ENCODE assay signal across 1 cellular context in genomic region chr7:92244803-92245486, GRCh38.
TF ChIP-seq lines count a peak whose summit lies in the region.

No MANE protein-coding gene starts in this region.

TF ChIP-seq in GM12878, 131 proteins besides CTCF, POLR2A, EP300 and RAD21:
- TF ChIP-seq, protein P1, sequence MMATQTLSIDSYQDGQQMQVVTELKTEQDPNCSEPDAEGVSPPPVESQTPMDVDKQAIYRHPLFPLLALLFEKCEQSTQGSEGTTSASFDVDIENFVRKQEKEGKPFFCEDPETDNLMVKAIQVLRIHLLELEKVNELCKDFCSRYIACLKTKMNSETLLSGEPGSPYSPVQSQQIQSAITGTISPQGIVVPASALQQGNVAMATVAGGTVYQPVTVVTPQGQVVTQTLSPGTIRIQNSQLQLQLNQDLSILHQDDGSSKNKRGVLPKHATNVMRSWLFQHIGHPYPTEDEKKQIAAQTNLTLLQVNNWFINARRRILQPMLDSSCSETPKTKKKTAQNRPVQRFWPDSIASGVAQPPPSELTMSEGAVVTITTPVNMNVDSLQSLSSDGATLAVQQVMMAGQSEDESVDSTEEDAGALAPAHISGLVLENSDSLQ (IDR thresholded peaks at IDR 0.05) = peak; percentile 16; the same call in 1 of the 2 replicates
- no peak for TF ChIP-seq GABPA (IDR thresholded peaks at IDR 0.05; ENCODE audit: low read depth)
- no peak for TF ChIP-seq LARP7 (IDR thresholded peaks at IDR 0.05)
- TF ChIP-seq, protein P2, sequence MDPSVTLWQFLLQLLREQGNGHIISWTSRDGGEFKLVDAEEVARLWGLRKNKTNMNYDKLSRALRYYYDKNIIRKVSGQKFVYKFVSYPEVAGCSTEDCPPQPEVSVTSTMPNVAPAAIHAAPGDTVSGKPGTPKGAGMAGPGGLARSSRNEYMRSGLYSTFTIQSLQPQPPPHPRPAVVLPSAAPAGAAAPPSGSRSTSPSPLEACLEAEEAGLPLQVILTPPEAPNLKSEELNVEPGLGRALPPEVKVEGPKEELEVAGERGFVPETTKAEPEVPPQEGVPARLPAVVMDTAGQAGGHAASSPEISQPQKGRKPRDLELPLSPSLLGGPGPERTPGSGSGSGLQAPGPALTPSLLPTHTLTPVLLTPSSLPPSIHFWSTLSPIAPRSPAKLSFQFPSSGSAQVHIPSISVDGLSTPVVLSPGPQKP (IDR thresholded peaks at IDR 0.05; ENCODE audit: low read depth, low read length) = no peak
- no peak for TF ChIP-seq BCL3 (IDR thresholded peaks at IDR 0.05; ENCODE audit: borderline replicate concordance, insufficient read depth, low read depth, low read length, poor library complexity, severe bottlenecking)
- no peak for TF ChIP-seq ZNF24 (IDR thresholded peaks at IDR 0.05)
- no peak for TF ChIP-seq CBX5 (IDR thresholded peaks at IDR 0.05; ENCODE audit: low read depth)
- TF ChIP-seq, protein P3, sequence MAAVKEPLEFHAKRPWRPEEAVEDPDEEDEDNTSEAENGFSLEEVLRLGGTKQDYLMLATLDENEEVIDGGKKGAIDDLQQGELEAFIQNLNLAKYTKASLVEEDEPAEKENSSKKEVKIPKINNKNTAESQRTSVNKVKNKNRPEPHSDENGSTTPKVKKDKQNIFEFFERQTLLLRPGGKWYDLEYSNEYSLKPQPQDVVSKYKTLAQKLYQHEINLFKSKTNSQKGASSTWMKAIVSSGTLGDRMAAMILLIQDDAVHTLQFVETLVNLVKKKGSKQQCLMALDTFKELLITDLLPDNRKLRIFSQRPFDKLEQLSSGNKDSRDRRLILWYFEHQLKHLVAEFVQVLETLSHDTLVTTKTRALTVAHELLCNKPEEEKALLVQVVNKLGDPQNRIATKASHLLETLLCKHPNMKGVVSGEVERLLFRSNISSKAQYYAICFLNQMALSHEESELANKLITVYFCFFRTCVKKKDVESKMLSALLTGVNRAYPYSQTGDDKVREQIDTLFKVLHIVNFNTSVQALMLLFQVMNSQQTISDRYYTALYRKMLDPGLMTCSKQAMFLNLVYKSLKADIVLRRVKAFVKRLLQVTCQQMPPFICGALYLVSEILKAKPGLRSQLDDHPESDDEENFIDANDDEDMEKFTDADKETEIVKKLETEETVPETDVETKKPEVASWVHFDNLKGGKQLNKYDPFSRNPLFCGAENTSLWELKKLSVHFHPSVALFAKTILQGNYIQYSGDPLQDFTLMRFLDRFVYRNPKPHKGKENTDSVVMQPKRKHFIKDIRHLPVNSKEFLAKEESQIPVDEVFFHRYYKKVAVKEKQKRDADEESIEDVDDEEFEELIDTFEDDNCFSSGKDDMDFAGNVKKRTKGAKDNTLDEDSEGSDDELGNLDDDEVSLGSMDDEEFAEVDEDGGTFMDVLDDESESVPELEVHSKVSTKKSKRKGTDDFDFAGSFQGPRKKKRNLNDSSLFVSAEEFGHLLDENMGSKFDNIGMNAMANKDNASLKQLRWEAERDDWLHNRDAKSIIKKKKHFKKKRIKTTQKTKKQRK (IDR thresholded peaks at IDR 0.05; ENCODE audit: low read depth, low read length) = no peak
- TF ChIP-seq SIN3A (IDR thresholded peaks at IDR 0.05; ENCODE audit: low read depth, low read length) = peak; percentile 49; the same call in 1 of the 2 replicates
- TF ChIP-seq NBN (IDR thresholded peaks at IDR 0.05) = no peak
- TF ChIP-seq CBFB (IDR thresholded peaks at IDR 0.05; ENCODE audit: low read depth) = no peak
- TF ChIP-seq, protein P4, sequence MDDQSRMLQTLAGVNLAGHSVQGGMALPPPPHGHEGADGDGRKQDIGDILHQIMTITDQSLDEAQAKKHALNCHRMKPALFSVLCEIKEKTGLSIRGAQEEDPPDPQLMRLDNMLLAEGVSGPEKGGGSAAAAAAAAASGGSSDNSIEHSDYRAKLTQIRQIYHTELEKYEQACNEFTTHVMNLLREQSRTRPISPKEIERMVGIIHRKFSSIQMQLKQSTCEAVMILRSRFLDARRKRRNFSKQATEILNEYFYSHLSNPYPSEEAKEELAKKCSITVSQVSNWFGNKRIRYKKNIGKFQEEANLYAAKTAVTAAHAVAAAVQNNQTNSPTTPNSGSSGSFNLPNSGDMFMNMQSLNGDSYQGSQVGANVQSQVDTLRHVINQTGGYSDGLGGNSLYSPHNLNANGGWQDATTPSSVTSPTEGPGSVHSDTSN (IDR thresholded peaks at IDR 0.05; ENCODE audit: insufficient replicate concordance, low read depth, low read length) = no peak
- no peak for TF ChIP-seq PAX5 (IDR thresholded peaks at IDR 0.05; ENCODE audit: borderline replicate concordance, low read depth, low read length)
- TF ChIP-seq, protein P5, sequence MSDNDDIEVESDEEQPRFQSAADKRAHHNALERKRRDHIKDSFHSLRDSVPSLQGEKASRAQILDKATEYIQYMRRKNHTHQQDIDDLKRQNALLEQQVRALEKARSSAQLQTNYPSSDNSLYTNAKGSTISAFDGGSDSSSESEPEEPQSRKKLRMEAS (IDR thresholded peaks at IDR 0.05; ENCODE audit: low read depth, low read length) = no peak
- no peak for TF ChIP-seq SREBF1 (IDR thresholded peaks at IDR 0.05; ENCODE audit: low read length)
- no peak for TF ChIP-seq STAT3 (IDR thresholded peaks at IDR 0.05; ENCODE audit: low read depth, low read length)
- TF ChIP-seq, protein P6, sequence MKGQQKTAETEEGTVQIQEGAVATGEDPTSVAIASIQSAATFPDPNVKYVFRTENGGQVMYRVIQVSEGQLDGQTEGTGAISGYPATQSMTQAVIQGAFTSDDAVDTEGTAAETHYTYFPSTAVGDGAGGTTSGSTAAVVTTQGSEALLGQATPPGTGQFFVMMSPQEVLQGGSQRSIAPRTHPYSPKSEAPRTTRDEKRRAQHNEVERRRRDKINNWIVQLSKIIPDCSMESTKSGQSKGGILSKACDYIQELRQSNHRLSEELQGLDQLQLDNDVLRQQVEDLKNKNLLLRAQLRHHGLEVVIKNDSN (IDR thresholded peaks at IDR 0.05; ENCODE audit: borderline replicate concordance, extremely low read length, insufficient read depth, low read depth, low read length) = no peak
- TF ChIP-seq POLR2AphosphoS2 (IDR thresholded peaks at IDR 0.05; ENCODE audit: low read depth, low read length) = no peak
- TF ChIP-seq ATF7 (IDR thresholded peaks at IDR 0.05; ENCODE audit: low read depth) = peak; percentile 42; the same call in 1 of the 2 replicates
- TF ChIP-seq TCF3 (IDR thresholded peaks at IDR 0.05; ENCODE audit: borderline replicate concordance, insufficient read depth, low read depth, low read length) = no peak
- peak in 1 of 2 experiments; percentile 21; a peak in 1 of 4 replicates for TF ChIP-seq IKZF2 (IDR thresholded peaks at IDR 0.05)
- TF ChIP-seq SUZ12 (IDR thresholded peaks at IDR 0.05; ENCODE audit: unreplicated experiment) = no peak
- no peak for TF ChIP-seq POU2F2 (IDR thresholded peaks at IDR 0.05; ENCODE audit: borderline replicate concordance, low read depth, low read length)
- TF ChIP-seq ZSCAN29 (IDR thresholded peaks at IDR 0.05) = no peak
- no peak for TF ChIP-seq ZNF384 (IDR thresholded peaks at IDR 0.05; ENCODE audit: borderline replicate concordance, low read depth, low read length)
- TF ChIP-seq PRDM15 (CRISPR knock-in tag; IDR thresholded peaks at IDR 0.05) = no peak
- TF ChIP-seq NR2C1 (IDR thresholded peaks at IDR 0.05) = no peak
- TF ChIP-seq RELA (IDR thresholded peaks at IDR 0.05; ENCODE audit: borderline replicate concordance, partially characterized antibody) = no peak
